8 cellular contexts compared by ENCODE assay signal in genomic region chr9:136551401-136552116, GRCh38. TPM values are rescaled to one million over a fixed set of nuclear protein-coding genes. Genes with fewer than 3 reads are reported as not detected.
DNase-seq lines count a peak whose midpoint lies in the region; ATAC-seq, FAIRE-seq and TF ChIP-seq lines count a peak whose summit lies in the region.

No MANE protein-coding gene starts in this region.

- ATAC-seq in Right ventricle myocardium inferior (peak; percentile 39), GM18519 (IDR thresholded peaks at IDR 0.05; ENCODE audit: low FRiP score, unreplicated experiment) (no peak)

- H4K20me1 ChIP-seq in keratinocyte (ENCODE audit: control insufficient read depth, extremely low read depth, insufficient read depth, low read length): no peaks in the 10 kb centered on the region

- DNase-seq in Right ventricle myocardium inferior (ENCODE audit: missing footprints) (peak; percentile 84), cardiac septum (ENCODE audit: low spot score) (no peak), amniotic stem cell (lab: John Stamatoyannopoulos, UW) (peak; percentile 48), keratinocyte (ENCODE audit: low read depth, low spot score) (no peak), tibial nerve (ENCODE audit: low spot score in 2 of 2) (peak; percentile 65 to 67), NCI-H524 (lab: John Stamatoyannopoulos, UW) (no peak), NCI-H524 treated with DMSO at 0.1 percent for 48 hours (lab: John Stamatoyannopoulos, UW) (no peak)

- FAIRE-seq in keratinocyte (lab: Jason Lieb, UNC): peak; percentile 65

- dilution Hi-C loops in keratinocyte (cut with MboI; ENCODE audit: extremely low pct_ligation_motif_present, low sequenced_read_pairs): no loop called here

- no peaks in the 10 kb centered on the region for H3K9me1 ChIP-seq in keratinocyte (ENCODE audit: control insufficient read depth, extremely low read depth, insufficient read depth, low read length)

- no peaks in the 10 kb centered on the region for H3K27me3 ChIP-seq in keratinocyte (ENCODE audit: control insufficient read depth, extremely low read depth, insufficient read depth, low read length)
- no peaks in the 10 kb centered on the region for H3K27me3 ChIP-seq in tibial nerve

- H3K4me1 ChIP-seq in keratinocyte (ENCODE audit: control insufficient read depth, extremely low read depth, insufficient read depth, low read length) (peaks cover 39% of the 10 kb centered on the region), tibial nerve (peaks cover 0 to 51% (median 41%) of the 10 kb centered on the region in 4 donors)

- TF ChIP-seq EP300 in tibial nerve (IDR thresholded peaks at IDR 0.05): no peak

- peak overlapping the region; percentile 83 for H3K9ac ChIP-seq in keratinocyte (ENCODE audit: control insufficient read depth, extremely low read depth, insufficient read depth, low read length)

- TF ChIP-seq POLR2A in tibial nerve (IDR thresholded peaks at IDR 0.05): no peak

- intact Hi-C loops in Right ventricle myocardium inferior (cut with DNase I): no loop called here
- intact Hi-C loops in cardiac septum (cut with DNase I): no loop called here

- H3K4me3 ChIP-seq in keratinocyte (ENCODE audit: control insufficient read depth in 2 of 3, extremely low read depth in 1 of 3, insufficient read depth in 2 of 3, low read depth in 1 of 3, low read length in 3 of 3): peak overlapping the region; percentile 20 to 62 (median 38)
- peak overlapping the region in 1 of 4 donors; percentile 6 for H3K4me3 ChIP-seq in tibial nerve

- peak overlapping the region; percentile 87 for H3K4me2 ChIP-seq in keratinocyte (ENCODE audit: control insufficient read depth, extremely low read depth, insufficient read depth, low read depth, low read length)

- no peaks in the 10 kb centered on the region for H3K79me2 ChIP-seq in keratinocyte (ENCODE audit: control insufficient read depth, insufficient read depth, low read length)

- no peak overlapping the region for H2AFZ ChIP-seq in keratinocyte (ENCODE audit: control insufficient read depth, low read length)

- H3K27ac ChIP-seq in keratinocyte (ENCODE audit: control insufficient read depth, insufficient read depth, low read length) (peak overlapping the region; percentile 98), tibial nerve (peak overlapping the region in 3 of 4 donors; percentile 70 to 88 (median 78))

- H3K9me3 ChIP-seq in keratinocyte (ENCODE audit: control insufficient read depth, low read depth, low read length) (no peaks in the 10 kb centered on the region), tibial nerve (no peaks in the 10 kb centered on the region)

- 20 to 30% methylated on average over 22 of the region's 22 CpGs for WGBS in tibial nerve, 2 donors

- TF ChIP-seq CTCF in keratinocyte (optimal IDR thresholded peaks at IDR 0.05 in 1 of 3, IDR thresholded peaks at IDR 0.05 in 1 of 3, conservative IDR thresholded peaks at IDR 0.05 in 1 of 3; ENCODE audit: extremely low read depth in 1 of 3, insufficient read depth in 2 of 3, low read length in 3 of 3) (no peak), tibial nerve (IDR thresholded peaks at IDR 0.05) (no peak)

- no peaks in the 10 kb centered on the region for H3K36me3 ChIP-seq in keratinocyte (ENCODE audit: control insufficient read depth in 2 of 2, extremely low read depth in 1 of 2, insufficient read depth in 2 of 2, low read length in 2 of 2)
- no peaks in the 10 kb centered on the region for H3K36me3 ChIP-seq in tibial nerve

RNA-seq across cellular contexts. Expression of gene NOTCH1, which starts 5.7 kb away (rescaled TPM):
- total RNA-seq in Right ventricle myocardium inferior: 18.7 TPM
- total RNA-seq in cardiac septum: 29.7 TPM
- polyA plus RNA-seq in keratinocyte: 6.1 to 10.6 TPM (median 9.2 TPM) in 3 replicates
- polyA plus RNA-seq in keratinocyte (2011; ENCODE audit: low read depth): 29.9 TPM
- polyA plus RNA-seq in keratinocyte (2011; cell fraction: cytosol; rRNA removed): 4.8 and 10.2 TPM in 2 replicates
- 93.0 and 122 TPM in 2 replicates for polyA plus RNA-seq in keratinocyte (2011; cell fraction: nucleus; rRNA removed)
- polyA plus RNA-seq in keratinocyte (2012; ENCODE audit: low replicate concordance): 34.8 and 46.5 TPM in 2 replicates
- polyA minus RNA-seq in keratinocyte: 34.6 to 70.3 TPM (median 38.1 TPM) in 3 replicates
- 87.9 TPM for polyA minus RNA-seq in keratinocyte (2011; cell fraction: cytosol; rRNA and poly(A)+ RNA removed)
- 267 and 300 TPM in 2 replicates for polyA minus RNA-seq in keratinocyte (2011; cell fraction: nucleus; rRNA and poly(A)+ RNA removed)
- 10 to 100 TPM; 29.3 to 65.4 (median 41.5) TPM for total RNA-seq in tibial nerve

Comparison
In these comparisons a context has a peak if more than half of its experiments do, and no peak if none do; other contexts are left out.
1. DNase-seq: peak in Right ventricle myocardium inferior (single experiment), amniotic stem cell (single experiment) and tibial nerve (2 of 2); none in cardiac septum (single experiment), keratinocyte (single experiment), NCI-H524 (0 of 2) and NCI-H524 treated with DMSO at 0.1 percent for 48 hours (single experiment).